In genomic region chr18:68854786-68855391, GRCh38 we compare ENCODE assay signal across 24 cellular contexts.
"Had no signal": no experiment of that assay in that cellular context is flagged by ENCODE, and none has a peak within 500 bp of the region (broad histone marks: within the 10 kb centered on the region; RNA-seq: fewer than 3 reads in every experiment).

No MANE protein-coding gene starts in this region.

- ATAC-seq: activated CD8-positive, alpha-beta T cell treated with anti-CD3 and anti-CD28 coated beads, Interleukin-2, amount 10 ng/mL, durations not matched to agents 7 days and 5 days; activated naive CD4-positive, alpha-beta T cell treated with anti-CD3 and anti-CD28 coated beads, Interleukin-2, amount 50 U/mL, for 72 hours; activated naive CD8-positive, alpha-beta T cell treated with anti-CD3 and anti-CD28 coated beads, Interleukin-2, amount 50 U/mL, for 24 hours; SK-N-SH treated with all-trans-retinoic acid at 6 μM for 48 hours; T-helper 17 cell; WTC11 had no signal

- H3K27ac ChIP-seq: cardiac muscle cell, SJSA1 had no signal

- H3K4me3 ChIP-seq: cardiac muscle cell, SJSA1 had no signal

- H3K4me1 ChIP-seq: SJSA1 had no signal

- H3K36me3 ChIP-seq: cardiac muscle cell, SJSA1 had no signal

- H3K27me3 ChIP-seq: cardiac muscle cell, SJSA1 had no signal

- DNase-seq: activated CD4-positive, alpha-beta T cell treated with anti-CD3 and anti-CD28 coated beads for 48 hours; activated CD4-positive, alpha-beta T cell treated with anti-CD3 and anti-CD28 coated beads, Interleukin-2, amount 50 U/mL, for 4 hours; activated CD4-positive, CD25-positive, alpha-beta regulatory T cell treated with anti-CD3 and anti-CD28 coated beads, Interleukin-2, amount 50 U/mL, for 72 hours; activated CD8-positive, alpha-beta memory T cell treated with anti-CD3 and anti-CD28 coated beads, Interleukin-2, amount 50 U/mL, for 48 hours; activated CD8-positive, alpha-beta T cell treated with anti-CD3 and anti-CD28 coated beads, Interleukin-2, amount 10 ng/mL, durations not matched to agents 7 days and 5 days; activated naive CD4-positive, alpha-beta T cell treated with Interleukin-2 at 50 U/mL for 16 hours; activated naive CD8-positive, alpha-beta T cell treated with anti-CD3 and anti-CD28 coated beads, Interleukin-2, amount 50 U/mL, for 24 hours; activated T-cell treated with anti-CD3 and anti-CD28 coated beads, Interleukin-2, amount 50 U/mL, for 1 hour; amygdala; Kasumi-1; NCI-H1048; NCI-H146; NCI-H187 treated with DMSO at 0.1 percent for 48 hours; NCI-H510A treated with DMSO at 0.1 percent for 48 hours; NCI-H69; NK-92 treated with Interleukin-12 subunit alpha and Interleukin-12 subunit beta, amount 100 ng/mL, for 24 hours; SHP77; T-helper 17 cell; T-helper 9 cell had no signal

- H3K9me3 ChIP-seq: SJSA1 had no signal
